ENCODE assay signal across 9 cellular contexts in the genomic region with DNA sequence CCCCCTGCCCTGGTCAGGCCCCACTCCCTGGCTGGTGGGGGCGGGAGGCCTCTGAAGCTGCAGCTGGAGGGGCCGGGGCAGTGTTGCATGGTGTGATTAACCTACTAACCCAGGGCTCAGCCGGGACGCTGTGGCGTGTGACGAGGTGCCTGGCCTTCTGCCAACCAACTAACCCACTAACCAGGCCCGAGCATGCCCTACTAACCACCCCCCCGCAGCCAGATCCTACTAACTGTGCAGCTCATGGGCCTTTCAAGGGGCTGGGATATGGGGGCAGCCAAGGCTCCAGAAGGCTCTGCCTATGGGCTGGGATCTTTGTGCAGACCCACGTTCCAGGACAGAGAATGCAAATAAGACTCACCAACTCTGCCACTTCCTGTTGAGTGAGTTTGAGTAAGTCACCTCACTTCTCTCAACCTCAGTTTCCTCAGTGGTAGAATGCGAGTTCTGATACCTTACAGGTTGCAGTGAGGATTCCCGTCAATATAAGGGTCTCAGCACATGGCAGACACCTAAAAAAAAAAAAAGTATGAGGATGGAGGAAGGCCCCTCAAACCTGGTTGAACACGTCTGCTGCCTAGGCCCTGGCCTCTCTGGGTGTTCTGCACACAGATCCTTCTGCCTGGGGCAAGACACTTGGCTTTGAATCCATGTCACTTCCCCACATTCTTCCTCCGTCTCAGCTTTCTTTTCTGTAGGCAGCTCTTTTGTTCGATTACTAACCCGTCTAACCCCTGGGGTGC. TPM values are rescaled to one million over a fixed set of nuclear protein-coding genes. Genes with fewer than 3 reads are reported as not detected.
A peak's percentile ranks its signal among the peaks of the same experiment; 100 is the strongest.
DNase-seq lines count a peak whose midpoint lies in the region; ATAC-seq, FAIRE-seq and TF ChIP-seq lines count a peak whose summit lies in the region.
"Had no signal": no experiment of that assay in that cellular context is flagged by ENCODE, and none has a peak within 500 bp of the region (broad histone marks: within the 10 kb centered on the region; RNA-seq: fewer than 3 reads in every experiment).

No MANE protein-coding gene starts in this region.

- ATAC-seq in HG02571 (IDR thresholded peaks at IDR 0.05; ENCODE audit: unreplicated experiment): no peak
- ATAC-seq in GM19455 (IDR thresholded peaks at IDR 0.05; ENCODE audit: unreplicated experiment): no peak

- DNase-seq in GM12892 (ENCODE audit: insufficient read length) (peak; percentile 48), KBM-7 (peak; percentile 32), activated T-cell treated with anti-CD3 and anti-CD28 coated beads for 4 hours (peak; percentile 52), cardiac septum (ENCODE audit: low spot score) (peak; percentile 82), NCI-H82 (lab: John Stamatoyannopoulos, UW) (no peak)
- peak; percentile 71 to 75 for DNase-seq in stimulated activated CD4-positive, alpha-beta T cell treated with anti-CD3 and anti-CD28 coated beads, Interleukin-2, amount 100 ng/mL, for 24 hours

- peak; percentile 94 for FAIRE-seq in GM12892 (lab: Jason Lieb, UNC)
- FAIRE-seq: islet of Langerhans had no signal

- in situ Hi-C loops in KBM-7 (cut with MboI; ENCODE audit: low pct_unique_long_range_greater_than_20kb, low sequenced_read_pairs): no loop called here

- intact Hi-C loops in cardiac septum (cut with DNase I): loop anchor here (10.0 kb wide), 2 partner anchors 453 to 1133 kb away; a partner anchor contains a TSS

- peak; percentile 63 for TF ChIP-seq POLR2A in GM12892 (IDR thresholded peaks at IDR 0.05; ENCODE audit: low read depth, low read length)

RNA-seq across cellular contexts. Expression of a gene that starts 14.1 kb away (rescaled TPM):
- 10.0 TPM for polyA plus RNA-seq in GM12892 (2012; ENCODE audit: missing spikeins)
- total RNA-seq in cardiac septum: 1.3 TPM

RNA-seq across cellular contexts. Expression of a gene that starts 49.7 kb away (rescaled TPM):
- polyA plus RNA-seq in GM12892 (2012; ENCODE audit: missing spikeins): not detected
- not detected for total RNA-seq in cardiac septum

RNA-seq across cellular contexts. Expression of a gene that starts 53.7 kb away (rescaled TPM):
- not detected for polyA plus RNA-seq in GM12892 (2012; ENCODE audit: missing spikeins)
- 0.67 TPM for total RNA-seq in cardiac septum
